ENCODE assay signal across 2 cellular contexts in the genomic region with DNA sequence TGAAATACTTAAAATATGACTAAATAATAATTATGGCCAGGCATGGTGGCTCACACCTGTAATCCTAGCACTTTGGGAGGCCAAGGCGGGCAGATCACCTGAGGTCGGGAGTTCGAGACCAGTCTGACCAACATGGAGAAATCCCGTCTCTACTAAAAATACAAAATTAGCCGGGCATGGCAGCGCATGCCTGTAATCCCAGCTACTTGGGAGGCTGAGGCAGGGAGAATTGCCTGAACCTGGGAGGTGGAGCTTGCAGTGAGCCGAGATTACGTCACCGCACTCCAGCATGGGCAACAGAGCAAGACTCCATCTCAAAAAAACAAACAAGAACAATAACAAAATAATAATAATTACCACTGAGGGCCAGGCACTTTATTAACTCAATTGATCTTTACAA.
A peak's percentile ranks its signal among the peaks of the same experiment; 100 is the strongest.
TF ChIP-seq lines count a peak whose summit lies in the region.

No MANE protein-coding gene starts in this region.

TF ChIP-seq in HEK293, 187 proteins besides CTCF, POLR2A, EP300 and RAD21:
- TF ChIP-seq, protein P1, sequence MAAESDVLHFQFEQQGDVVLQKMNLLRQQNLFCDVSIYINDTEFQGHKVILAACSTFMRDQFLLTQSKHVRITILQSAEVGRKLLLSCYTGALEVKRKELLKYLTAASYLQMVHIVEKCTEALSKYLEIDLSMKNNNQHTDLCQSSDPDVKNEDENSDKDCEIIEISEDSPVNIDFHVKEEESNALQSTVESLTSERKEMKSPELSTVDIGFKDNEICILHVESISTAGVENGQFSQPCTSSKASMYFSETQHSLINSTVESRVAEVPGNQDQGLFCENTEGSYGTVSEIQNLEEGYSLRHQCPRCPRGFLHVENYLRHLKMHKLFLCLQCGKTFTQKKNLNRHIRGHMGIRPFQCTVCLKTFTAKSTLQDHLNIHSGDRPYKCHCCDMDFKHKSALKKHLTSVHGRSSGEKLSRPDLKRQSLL (tag by site-specific recombination; IDR thresholded peaks at IDR 0.05) = peak; percentile 84
- TF ChIP-seq ZNF600 (tag by site-specific recombination; IDR thresholded peaks at IDR 0.05) (peak; percentile 65), ZNF121 (tag by site-specific recombination; IDR thresholded peaks at IDR 0.05) (peak; percentile 86), ZSCAN23 (tag by site-specific recombination; IDR thresholded peaks at IDR 0.05) (0 out of 2 replicates have a peak, but pooled peaks have one; percentile 42), ZBTB8A (tag by site-specific recombination; IDR thresholded peaks at IDR 0.05) (0 out of 2 replicates have a peak, but pooled peaks have one; percentile 16), GLIS1 (tag by site-specific recombination; IDR thresholded peaks at IDR 0.05) (peak; percentile 37; the same call in 1 of the 2 replicates), SP2 (tag by site-specific recombination; IDR thresholded peaks at IDR 0.05) (0 out of 2 replicates have a peak, but pooled peaks have one; percentile 9)
- TF ChIP-seq, protein P2, sequence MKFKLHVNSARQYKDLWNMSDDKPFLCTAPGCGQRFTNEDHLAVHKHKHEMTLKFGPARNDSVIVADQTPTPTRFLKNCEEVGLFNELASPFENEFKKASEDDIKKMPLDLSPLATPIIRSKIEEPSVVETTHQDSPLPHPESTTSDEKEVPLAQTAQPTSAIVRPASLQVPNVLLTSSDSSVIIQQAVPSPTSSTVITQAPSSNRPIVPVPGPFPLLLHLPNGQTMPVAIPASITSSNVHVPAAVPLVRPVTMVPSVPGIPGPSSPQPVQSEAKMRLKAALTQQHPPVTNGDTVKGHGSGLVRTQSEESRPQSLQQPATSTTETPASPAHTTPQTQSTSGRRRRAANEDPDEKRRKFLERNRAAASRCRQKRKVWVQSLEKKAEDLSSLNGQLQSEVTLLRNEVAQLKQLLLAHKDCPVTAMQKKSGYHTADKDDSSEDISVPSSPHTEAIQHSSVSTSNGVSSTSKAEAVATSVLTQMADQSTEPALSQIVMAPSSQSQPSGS (tag by site-specific recombination; IDR thresholded peaks at IDR 0.05; ENCODE audit: low read depth) = 0 out of 2 replicates have a peak, but pooled peaks have one; percentile 36

TF ChIP-seq in HepG2, 621 proteins besides CTCF, POLR2A, EP300 and RAD21:
- TF ChIP-seq ZNF121 (CRISPR knock-in tag; IDR thresholded peaks at IDR 0.05) = 0 out of 2 replicates have a peak, but pooled peaks have one; percentile 37
- TF ChIP-seq ZNF460 (CRISPR knock-in tag; IDR thresholded peaks at IDR 0.05; ENCODE audit: borderline replicate concordance) = peak; percentile 29; the same call in 1 of the 2 replicates
